Comparison of ENCODE assay signal across 20 cellular contexts in genomic region chrX:149759824-149760223, GRCh38. TPM values are rescaled to one million over a fixed set of nuclear protein-coding genes. Genes with fewer than 3 reads are reported as not detected.
DNase-seq lines count a peak whose midpoint lies in the region; ATAC-seq, FAIRE-seq and TF ChIP-seq lines count a peak whose summit lies in the region.
"Had no signal": no experiment of that assay in that cellular context is flagged by ENCODE, and none has a peak within 500 bp of the region (broad histone marks: within the 10 kb centered on the region; RNA-seq: fewer than 3 reads in every experiment).

No MANE protein-coding gene starts in this region.

- H3K27ac ChIP-seq in WERI-Rb-1 (no peak overlapping the region), K562 (ENCODE audit: extremely low read depth, low read depth, low read length) (no peak overlapping the region), vagina (no peak overlapping the region)
- H3K27ac ChIP-seq: A549, C4-2B, HL-60 had no signal

- WGBS in K562 (ENCODE audit: insufficient coverage, low coverage, missing lambda C conversion rate), result 0% methylated on average over 5 of the region's 7 CpGs

- no peaks in the 10 kb centered on the region for H3K36me3 ChIP-seq in WERI-Rb-1
- no peaks in the 10 kb centered on the region for H3K36me3 ChIP-seq in K562 (ENCODE audit: control insufficient read depth, insufficient read depth, low read length)
- H3K36me3 ChIP-seq in vagina, result no peaks in the 10 kb centered on the region

- no peaks in the 10 kb centered on the region for H3K9me1 ChIP-seq in K562 (ENCODE audit: control insufficient read depth, insufficient read depth, low read length)

- intact Hi-C loops in K562 (cut with micrococcal nuclease), result no loop called here
- intact Hi-C loops in vagina (cut with DNase I), result no loop called here

- H3K27me3 ChIP-seq in WERI-Rb-1 (ENCODE audit: insufficient read depth, low read depth, severe bottlenecking) (peaks cover 36% of the 10 kb centered on the region), K562 (ENCODE audit: control insufficient read depth in 2 of 2, insufficient read depth in 2 of 2, low read length in 2 of 2) (peaks cover 0 to 7% of the 10 kb centered on the region in 2 experiments; a peak in 1 of 5 replicates), vagina (no peaks in the 10 kb centered on the region)

- H2AFZ ChIP-seq in K562 (ENCODE audit: low read depth, low read length), result no peak overlapping the region

- H3K4me1 ChIP-seq in K562 (replicated peaks in 1 of 2; ENCODE audit: control insufficient read depth in 2 of 2, insufficient read depth in 2 of 2, low read length in 2 of 2), result peaks cover 0 to 5% of the 10 kb centered on the region in 2 experiments; a peak in 1 of 5 replicates
- H3K4me1 ChIP-seq in vagina, result no peaks in the 10 kb centered on the region
- H3K4me1 ChIP-seq: A549, Caco-2 had no signal

- CTCF ChIA-PET in K562 (lab: Yijun Ruan, JAX; ENCODE audit: low intra/inter-chr PET ratio), result no interaction called here

- H3K79me2 ChIP-seq in K562 (ENCODE audit: control insufficient read depth, insufficient read depth, low read length), result no peaks in the 10 kb centered on the region

- BruUV-seq in K562 (replicated peaks; lab: Mats Ljungman, UMichigan), result TSS peak; percentile 73

- no peak overlapping the region; the same call in 1 of the 2 replicates for H3K4me2 ChIP-seq in K562 (ENCODE audit: insufficient read depth, low read length)
- H3K4me2 ChIP-seq: A549 had no signal

- ATAC-seq in K562, result no peak
- ATAC-seq: A549 had no signal

- no peak overlapping the region for H3K9ac ChIP-seq in K562 (ENCODE audit: insufficient read depth in 1 of 2, low read depth in 2 of 2, low read length in 2 of 2)

- no peaks in the 10 kb centered on the region for H3K9me3 ChIP-seq in WERI-Rb-1 (ENCODE audit: severe bottlenecking)
- H3K9me3 ChIP-seq in K562 (replicated peaks; ENCODE audit: control insufficient read depth, insufficient read depth, low read depth, low read length), result no peaks in the 10 kb centered on the region
- H3K9me3 ChIP-seq in vagina, result no peaks in the 10 kb centered on the region
- H3K9me3 ChIP-seq: A549, Caco-2 had no signal

- no peak for TF ChIP-seq RAD21 in K562 (CRISPR knock-in tag; conservative IDR thresholded peaks at IDR 0.05 in 1 of 2, IDR thresholded peaks at IDR 0.05 in 1 of 2)

- POLR2A ChIA-PET in K562 (lab: Yijun Ruan, JAX), result no interaction called here

- H3K4me3 ChIP-seq in WERI-Rb-1 (ENCODE audit: low read depth, low read length) (no peak overlapping the region), K562 (no peak overlapping the region), vagina (no peak overlapping the region)
- H3K4me3 ChIP-seq: A549 had no signal

- no peak for TF ChIP-seq EP300 in K562 (IDR thresholded peaks at IDR 0.05; ENCODE audit: low read length)

- TF ChIP-seq CTCF in WERI-Rb-1 (IDR thresholded peaks at IDR 0.05; ENCODE audit: low read depth, low read length), result no peak
- TF ChIP-seq CTCF in K562 (IDR thresholded peaks at IDR 0.05 in 2 of 3, conservative IDR thresholded peaks at IDR 0.05 in 1 of 3; ENCODE audit: insufficient read depth in 2 of 3, low read depth in 1 of 3, low read length in 3 of 3), result no peak
- no peak for TF ChIP-seq CTCF in vagina (IDR thresholded peaks at IDR 0.05)

- no peaks in the 10 kb centered on the region for H4K20me1 ChIP-seq in K562 (replicated peaks; ENCODE audit: control insufficient read depth, insufficient read depth, low read length)

- no peak for TF ChIP-seq POLR2A in K562 (conservative IDR thresholded peaks at IDR 0.05)
- no peak for TF ChIP-seq POLR2A in vagina (IDR thresholded peaks at IDR 0.05)

- DNase-seq in WERI-Rb-1 (peak; percentile 3), K562 (ENCODE audit: extremely low read depth in 1 of 4, low spot score in 3 of 4) (no peak), mesenteric fat pad (ENCODE audit: low spot score) (peak; percentile 41), vagina (ENCODE audit: extremely low spot score in 2 of 2) (peak; percentile 54 to 70), NCI-H2107 treated with DMSO at 0.1 percent for 48 hours (lab: John Stamatoyannopoulos, UW; ENCODE audit: unreplicated experiment) (no peak)
- DNase-seq in stimulated activated CD4-positive, alpha-beta T cell treated with anti-CD3 and anti-CD28 coated beads, Interleukin-15, amount 100 ng/mL, for 24 hours, result no peak
- DNase-seq: AML-193; Caco-2; CD4-positive, alpha-beta T cell; H9 had no signal

- FAIRE-seq in K562 (lab: Jason Lieb, UNC), result no peak
- FAIRE-seq: A549, D721Med, G401.6, GM12891, GM19239, H1 had no signal

- in situ Hi-C loops in K562 (cut with MboI), result no loop called here

TF ChIP-seq in K562, 482 proteins besides CTCF, POLR2A, EP300 and RAD21 (continues in another document):
- TF ChIP-seq NR2F6 (CRISPR knock-in tag; IDR thresholded peaks at IDR 0.05), result no peak
- TF ChIP-seq SLC30A9 (CRISPR knock-in tag; IDR thresholded peaks at IDR 0.05), result no peak
- no peak for TF ChIP-seq ZNF384 (IDR thresholded peaks at IDR 0.05; ENCODE audit: low read depth, low read length)
- TF ChIP-seq ZNF551 (CRISPR knock-in tag; IDR thresholded peaks at IDR 0.05), result no peak
- no peak for TF ChIP-seq TCF7 (IDR thresholded peaks at IDR 0.05; ENCODE audit: borderline replicate concordance)

RNA-seq across cellular contexts. Expression of gene HSFX1, which starts 14.0 kb away (rescaled TPM):
- 0.44 and 0.48 TPM in 2 replicates for total RNA-seq in K562 (2011; cell fraction: chromatin; rRNA removed; ENCODE audit: low replicate concordance)
- 0.17 and 0.39 TPM in 2 replicates for total RNA-seq in K562 (2011; cell fraction: nucleolus; rRNA removed)
- not detected in 2 replicates for total RNA-seq in K562 (2011; cell fraction: nucleoplasm; rRNA removed)
- total RNA-seq in K562 (2014; rRNA removed), result not detected in 2 replicates
- not detected in 2 replicates for total RNA-seq in K562 (2014; rRNA removed; fragmentation: Illumina TruSeq; extraction: Trizol)
- total RNA-seq in K562 (2015; rRNA removed; fragmentation: Illumina TruSeq; extraction: Trizol), result not detected in 2 replicates
- not detected in 2 replicates for total RNA-seq in K562 (2021)
- 0.10 and 0.14 TPM in 2 replicates for polyA plus RNA-seq in K562 (2011; rRNA removed)
- polyA plus RNA-seq in K562 (2011; cell fraction: cytosol; rRNA removed), result 0.10 TPM in 1 of 2 replicates, not detected in the other
- 0.25 and 0.40 TPM in 2 replicates for polyA plus RNA-seq in K562 (2011; cell fraction: nucleus; rRNA removed)
- polyA plus RNA-seq in K562 (2012), result 0.07 and 0.21 TPM in 2 replicates
- not detected in 2 replicates for polyA plus RNA-seq in K562 (2014; fragmentation: Illumina TruSeq; extraction: Trizol)
- polyA plus RNA-seq in K562 (2014; fragmentation: Nextera tagmentation; extraction: Ambion mirVana), result not detected
- polyA plus RNA-seq in K562 (2014; rRNA removed), result not detected in 2 replicates
- 0.18 TPM in 1 of 2 replicates, not detected in the other for polyA minus RNA-seq in K562 (2011; rRNA and poly(A)+ RNA removed)
- not detected in 2 replicates for polyA minus RNA-seq in K562 (2011; cell fraction: cytosol; rRNA and poly(A)+ RNA removed)
- polyA minus RNA-seq in K562 (2011; cell fraction: nucleus; rRNA and poly(A)+ RNA removed), result 0.33 and 0.40 TPM in 2 replicates
- total RNA-seq in mesenteric fat pad, result 0.64 TPM
- 1.2 TPM for total RNA-seq in vagina

RNA-seq across cellular contexts. Expression of gene MAGEA9, which starts 21.9 kb away (rescaled TPM):
- total RNA-seq in K562 (2011; cell fraction: chromatin; rRNA removed; ENCODE audit: low replicate concordance), result not detected in 2 replicates
- 3.0 TPM in 1 of 2 replicates, not detected in the other for total RNA-seq in K562 (2011; cell fraction: nucleolus; rRNA removed)
- total RNA-seq in K562 (2011; cell fraction: nucleoplasm; rRNA removed), result not detected in 2 replicates
- total RNA-seq in K562 (2014; rRNA removed) (1.0 TPM in 1 of 2 replicates, not detected in the other), K562 (2014; rRNA removed; fragmentation: Illumina TruSeq; extraction: Trizol) (not detected in 2 replicates), K562 (2015; rRNA removed; fragmentation: Illumina TruSeq; extraction: Trizol) (0.49 TPM in 1 of 2 replicates, not detected in the other), K562 (2021) (not detected in 2 replicates), mesenteric fat pad (not detected), vagina (not detected)
- polyA plus RNA-seq in K562 (2011; rRNA removed) (0.17 TPM in 1 of 2 replicates, not detected in the other), K562 (2014; fragmentation: Illumina TruSeq; extraction: Trizol) (0.44 TPM in 1 of 2 replicates, not detected in the other), K562 (2014; fragmentation: Nextera tagmentation; extraction: Ambion mirVana) (under 1 TPM; 0.08 to 0.25 TPM), K562 (2014; rRNA removed) (0.53 and 0.65 TPM in 2 replicates)
- 1.8 TPM in 1 of 2 replicates, not detected in the other for polyA plus RNA-seq in K562 (2011; cell fraction: cytosol; rRNA removed)
- 0.14 and 1.1 TPM in 2 replicates for polyA plus RNA-seq in K562 (2011; cell fraction: nucleus; rRNA removed)
- polyA plus RNA-seq in K562 (2012), result 0.10 and 0.22 TPM in 2 replicates
- not detected in 2 replicates for polyA minus RNA-seq in K562 (2011; rRNA and poly(A)+ RNA removed)
- not detected in 2 replicates for polyA minus RNA-seq in K562 (2011; cell fraction: cytosol; rRNA and poly(A)+ RNA removed)
- 0.44 TPM in 1 of 2 replicates, not detected in the other for polyA minus RNA-seq in K562 (2011; cell fraction: nucleus; rRNA and poly(A)+ RNA removed)
- total RNA-seq: Caco-2; CD4-positive, alpha-beta T cell; H1; HT1080 had no signal
- polyA plus RNA-seq: A549, BJ, H1 had no signal

RNA-seq across cellular contexts. Expression of gene MAGEA11, which starts 48.0 kb away (rescaled TPM):
- total RNA-seq in K562 (2011; cell fraction: chromatin; rRNA removed; ENCODE audit: low replicate concordance), result not detected in 2 replicates
- total RNA-seq in K562 (2011; cell fraction: nucleolus; rRNA removed), result not detected in 2 replicates
- total RNA-seq in K562 (2011; cell fraction: nucleoplasm; rRNA removed), result not detected in 2 replicates
- not detected in 2 replicates for total RNA-seq in K562 (2014; rRNA removed)
- total RNA-seq in K562 (2014; rRNA removed; fragmentation: Illumina TruSeq; extraction: Trizol), result not detected in 2 replicates
- not detected in 2 replicates for total RNA-seq in K562 (2015; rRNA removed; fragmentation: Illumina TruSeq; extraction: Trizol)
- total RNA-seq in K562 (2021), result 0.11 TPM in 1 of 2 replicates, not detected in the other
- 0.11 and 0.18 TPM in 2 replicates for polyA plus RNA-seq in K562 (2011; rRNA removed)
- polyA plus RNA-seq in K562 (2011; cell fraction: cytosol; rRNA removed), result 0.07 TPM in 2 replicates
- polyA plus RNA-seq in K562 (2011; cell fraction: nucleus; rRNA removed), result 0.10 TPM in 2 replicates
- 0.14 TPM in 1 of 2 replicates, not detected in the other for polyA plus RNA-seq in K562 (2012)
- polyA plus RNA-seq in K562 (2014; fragmentation: Illumina TruSeq; extraction: Trizol), result not detected in 2 replicates
- polyA plus RNA-seq in K562 (2014; fragmentation: Nextera tagmentation; extraction: Ambion mirVana), result under 1 TPM in 1 of 2 experiments, not detected in 1; 0.04 TPM
- not detected in 2 replicates for polyA plus RNA-seq in K562 (2014; rRNA removed)
- 0.28 TPM in 1 of 2 replicates, not detected in the other for polyA minus RNA-seq in K562 (2011; rRNA and poly(A)+ RNA removed)
- not detected in 2 replicates for polyA minus RNA-seq in K562 (2011; cell fraction: cytosol; rRNA and poly(A)+ RNA removed)
- 0.13 TPM in 1 of 2 replicates, not detected in the other for polyA minus RNA-seq in K562 (2011; cell fraction: nucleus; rRNA and poly(A)+ RNA removed)
- not detected for total RNA-seq in mesenteric fat pad
- not detected for total RNA-seq in vagina
- total RNA-seq: CD4-positive, alpha-beta T cell; H1; H9 had no signal
- polyA plus RNA-seq: A549, BJ, H1 had no signal

Comparison
In these comparisons a context has a peak if more than half of its experiments do, and no peak if none do; other contexts are left out.
1. DNase-seq: peak in WERI-Rb-1 (single experiment), mesenteric fat pad (single experiment) and vagina (2 of 2); none in K562 (0 of 4), stimulated activated CD4-positive, alpha-beta T cell treated with anti-CD3 and anti-CD28 coated beads, Interleukin-15, amount 100 ng/mL, for 24 hours (single experiment) and NCI-H2107 treated with DMSO at 0.1 percent for 48 hours (single experiment).